1 cellular context compared by ENCODE assay signal in the genomic region with DNA sequence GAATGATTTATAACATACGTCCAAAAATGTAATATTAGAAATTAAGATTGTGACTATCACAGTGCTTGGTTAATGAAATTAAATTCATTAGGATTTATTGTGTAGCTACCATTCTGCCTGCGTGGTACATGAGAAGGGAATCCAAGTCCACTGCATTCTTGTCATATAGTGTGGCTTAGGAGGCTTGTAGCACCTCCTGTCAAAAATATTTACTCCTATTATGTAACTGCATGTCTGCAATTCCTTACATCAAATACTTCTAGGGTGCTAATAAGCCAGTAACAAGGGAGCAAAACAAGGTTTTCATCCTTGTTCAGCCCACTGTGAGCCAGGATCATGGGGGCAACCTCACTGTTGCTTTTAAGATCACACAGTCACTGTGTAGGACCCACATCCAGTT.
TF ChIP-seq lines count a peak whose summit lies in the region.

No MANE protein-coding gene starts in this region.

TF ChIP-seq in SK-N-SH treated with all-trans-retinoic acid at 6 μM for 48 hours, 23 proteins besides CTCF, POLR2A, EP300 and RAD21 (continued from another document):
- TF ChIP-seq ESRRG (CRISPR knock-in tag; IDR thresholded peaks at IDR 0.05) (no peak), RARB (CRISPR knock-in tag; IDR thresholded peaks at IDR 0.05) (no peak), ZNF8 (CRISPR knock-in tag; IDR thresholded peaks at IDR 0.05) (no peak), ZFP3 (CRISPR knock-in tag; IDR thresholded peaks at IDR 0.05) (no peak), CSDC2 (CRISPR knock-in tag; IDR thresholded peaks at IDR 0.05) (no peak), ISL1 (CRISPR knock-in tag; IDR thresholded peaks at IDR 0.05) (no peak), ZNF565 (CRISPR knock-in tag; conservative IDR thresholded peaks at IDR 0.05; ENCODE audit: low read depth) (no peak)
- TF ChIP-seq, protein P1, sequence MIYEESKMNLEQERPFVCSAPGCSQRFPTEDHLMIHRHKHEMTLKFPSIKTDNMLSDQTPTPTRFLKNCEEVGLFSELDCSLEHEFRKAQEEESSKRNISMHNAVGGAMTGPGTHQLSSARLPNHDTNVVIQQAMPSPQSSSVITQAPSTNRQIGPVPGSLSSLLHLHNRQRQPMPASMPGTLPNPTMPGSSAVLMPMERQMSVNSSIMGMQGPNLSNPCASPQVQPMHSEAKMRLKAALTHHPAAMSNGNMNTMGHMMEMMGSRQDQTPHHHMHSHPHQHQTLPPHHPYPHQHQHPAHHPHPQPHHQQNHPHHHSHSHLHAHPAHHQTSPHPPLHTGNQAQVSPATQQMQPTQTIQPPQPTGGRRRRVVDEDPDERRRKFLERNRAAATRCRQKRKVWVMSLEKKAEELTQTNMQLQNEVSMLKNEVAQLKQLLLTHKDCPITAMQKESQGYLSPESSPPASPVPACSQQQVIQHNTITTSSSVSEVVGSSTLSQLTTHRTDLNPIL (CRISPR knock-in tag; IDR thresholded peaks at IDR 0.05; ENCODE audit: low read depth), result no peak
- TF ChIP-seq, protein P2, sequence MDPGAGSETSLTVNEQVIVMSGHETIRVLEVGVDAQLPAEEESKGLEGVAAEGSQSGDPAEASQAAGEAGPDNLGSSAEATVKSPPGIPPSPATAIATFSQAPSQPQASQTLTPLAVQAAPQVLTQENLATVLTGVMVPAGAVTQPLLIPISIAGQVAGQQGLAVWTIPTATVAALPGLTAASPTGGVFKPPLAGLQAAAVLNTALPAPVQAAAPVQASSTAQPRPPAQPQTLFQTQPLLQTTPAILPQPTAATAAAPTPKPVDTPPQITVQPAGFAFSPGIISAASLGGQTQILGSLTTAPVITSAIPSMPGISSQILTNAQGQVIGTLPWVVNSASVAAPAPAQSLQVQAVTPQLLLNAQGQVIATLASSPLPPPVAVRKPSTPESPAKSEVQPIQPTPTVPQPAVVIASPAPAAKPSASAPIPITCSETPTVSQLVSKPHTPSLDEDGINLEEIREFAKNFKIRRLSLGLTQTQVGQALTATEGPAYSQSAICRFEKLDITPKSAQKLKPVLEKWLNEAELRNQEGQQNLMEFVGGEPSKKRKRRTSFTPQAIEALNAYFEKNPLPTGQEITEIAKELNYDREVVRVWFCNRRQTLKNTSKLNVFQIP (CRISPR knock-in tag; IDR thresholded peaks at IDR 0.05; ENCODE audit: borderline replicate concordance, low read depth), result no peak
